ENCODE assay signal across 14 cellular contexts in genomic region chr6:167538746-167539145, GRCh38.
A peak's percentile ranks its signal among the peaks of the same experiment; 100 is the strongest.
DNase-seq lines count a peak whose midpoint lies in the region; ATAC-seq lines count a peak whose summit lies in the region.
"Had no signal": no experiment of that assay in that cellular context is flagged by ENCODE, and none has a peak within 500 bp of the region (broad histone marks: within the 10 kb centered on the region; RNA-seq: fewer than 3 reads in every experiment).

No MANE protein-coding gene starts in this region.

- no peak for ATAC-seq in HG02678 (IDR thresholded peaks at IDR 0.05; ENCODE audit: unreplicated experiment)
- ATAC-seq: CD8-positive, alpha-beta T cell had no signal

- DNase-seq in NCI-H526 treated with DMSO at 0.1 percent for 48 hours (lab: John Stamatoyannopoulos, UW), result peak; percentile 76
- DNase-seq in astrocyte of the hippocampus (ENCODE audit: low read depth, low spot score), result peak; percentile 83
- DNase-seq in globus pallidus (ENCODE audit: low spot score), result peak; percentile 28
- no peak for DNase-seq in OCI-M1 (lab: John Stamatoyannopoulos, UW)
- DNase-seq in KBM-7, result no peak
- DNase-seq in G401 (ENCODE audit: low spot score), result no peak
- DNase-seq: 8988T; CD8-positive, alpha-beta T cell; COR-L47; DMS 273 treated with DMSO at 0.1 percent for 48 hours; DMS53; GDM1; GM23248 had no signal

- in situ Hi-C loops in KBM-7 (cut with MboI; ENCODE audit: low pct_unique_long_range_greater_than_20kb, low sequenced_read_pairs) (no loop called here), G401 (cut with HindIII; ENCODE audit: low sequenced_read_pairs) (no loop called here)

Comparison
In these comparisons a context has a peak if more than half of its experiments do, and no peak if none do; other contexts are left out.
1. DNase-seq: peak in NCI-H526 treated with DMSO at 0.1 percent for 48 hours (single experiment), astrocyte of the hippocampus (single experiment) and globus pallidus (single experiment); none in OCI-M1 (single experiment), KBM-7 (single experiment) and G401 (single experiment).